ENCODE assay signal across 8 cellular contexts in the genomic region with DNA sequence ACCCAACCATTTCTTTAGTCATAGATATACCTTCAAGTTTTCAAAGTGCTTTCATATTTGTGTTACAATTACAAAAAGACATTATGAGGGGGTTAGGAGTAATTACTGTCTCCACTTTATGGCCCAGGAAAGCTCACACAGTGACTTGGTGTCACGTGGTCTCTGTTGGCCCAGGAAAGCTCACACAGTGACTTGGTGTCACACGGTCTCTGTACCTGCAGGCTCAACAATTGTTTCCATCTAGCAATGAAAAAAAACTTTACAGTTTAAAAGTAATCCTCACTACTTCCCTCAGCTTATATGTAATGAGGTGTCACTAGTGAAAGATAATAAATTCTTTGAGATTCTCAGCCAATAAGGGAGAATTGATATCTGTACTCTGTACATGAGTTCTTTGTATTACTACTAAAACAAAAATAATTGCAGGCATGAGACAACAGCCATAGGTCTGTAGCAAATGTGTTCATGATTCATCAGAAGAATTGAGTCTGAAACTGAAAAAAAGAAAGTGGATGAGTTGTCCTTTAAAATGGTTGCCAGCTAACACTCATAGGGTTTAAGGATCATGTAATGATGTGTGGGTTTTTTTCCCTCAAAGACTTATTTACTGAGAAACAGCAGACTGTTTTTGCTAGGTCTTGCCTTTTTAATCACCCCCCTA. TPM values are rescaled to one million over a fixed set of nuclear protein-coding genes. Genes with fewer than 3 reads are reported as not detected.
DNase-seq lines count a peak whose midpoint lies in the region; ATAC-seq and TF ChIP-seq lines count a peak whose summit lies in the region.

No MANE protein-coding gene starts in this region.

- ATAC-seq in HG02798 (IDR thresholded peaks at IDR 0.05; ENCODE audit: poor library complexity, unreplicated experiment), result peak; percentile 35
- no peak for ATAC-seq in WTC11

- peaks cover 44 to 59% of the 10 kb centered on the region in 2 experiments for H3K4me1 ChIP-seq in neutrophil (ENCODE audit: control insufficient read depth in 1 of 2, insufficient read depth in 1 of 2, low read depth in 1 of 2, low read length in 1 of 2)

- POLR2A ChIA-PET in WTC11 (lab: Charles Lee), result no interaction called here

- H3K27me3 Mint-ChIP-seq in activated naive CD4-positive, alpha-beta T cell treated with anti-CD3 and anti-CD28 coated beads, Interleukin-2, amount 10 ng/mL, durations not matched to agents 7 days and 5 days, result no peaks in the 10 kb centered on the region
- no peaks in the 10 kb centered on the region for H3K27me3 Mint-ChIP-seq in WTC11 (ENCODE audit: low read depth)

- H3K9me3 ChIP-seq in neutrophil, result no peaks in the 10 kb centered on the region

- no peak overlapping the region for H3K4me3 ChIP-seq in neutrophil (ENCODE audit: low read depth in 1 of 2, low read length in 1 of 2)

- H3K9me3 Mint-ChIP-seq in activated naive CD4-positive, alpha-beta T cell treated with anti-CD3 and anti-CD28 coated beads, Interleukin-2, amount 10 ng/mL, durations not matched to agents 7 days and 5 days, result no peaks in the 10 kb centered on the region
- H3K9me3 Mint-ChIP-seq in WTC11, result no peaks in the 10 kb centered on the region

- CTCF ChIA-PET in activated naive CD4-positive, alpha-beta T cell treated with anti-CD3 and anti-CD28 coated beads, Interleukin-2, amount 10 ng/mL, durations not matched to agents 7 days and 5 days (lab: Charles Lee), result interaction anchor here (0.7 to 1.4 kb wide), 4 partner anchors 10 to 230 kb away, joined by 3 to 4 read pairs (median 4); a partner anchor contains a TSS
- CTCF ChIA-PET in WTC11 (lab: Charles Lee), result interaction anchor here (1.0 kb wide), 1 partner anchor 22 kb away, joined by 3 read pairs; no protein-coding TSS in a partner anchor

- peak overlapping the region; percentile 77 for H3K27ac Mint-ChIP-seq in activated naive CD4-positive, alpha-beta T cell treated with anti-CD3 and anti-CD28 coated beads, Interleukin-2, amount 10 ng/mL, durations not matched to agents 7 days and 5 days
- no peak overlapping the region for H3K27ac Mint-ChIP-seq in WTC11

- peak overlapping the region; percentile 44 for H3K27ac ChIP-seq in neutrophil

- peaks cover 72% of the 10 kb centered on the region for H3K4me1 Mint-ChIP-seq in activated naive CD4-positive, alpha-beta T cell treated with anti-CD3 and anti-CD28 coated beads, Interleukin-2, amount 10 ng/mL, durations not matched to agents 7 days and 5 days
- H3K4me1 Mint-ChIP-seq in WTC11, result peaks cover 25% of the 10 kb centered on the region

- no peaks in the 10 kb centered on the region for H3K27me3 ChIP-seq in neutrophil

- no peak overlapping the region for H3K4me3 Mint-ChIP-seq in activated naive CD4-positive, alpha-beta T cell treated with anti-CD3 and anti-CD28 coated beads, Interleukin-2, amount 10 ng/mL, durations not matched to agents 7 days and 5 days
- H3K4me3 Mint-ChIP-seq in WTC11, result no peak overlapping the region

- H3K36me3 ChIP-seq in neutrophil, result peaks cover 8% of the 10 kb centered on the region

- DNase-seq in EL (peak; percentile 53), amniotic stem cell (lab: John Stamatoyannopoulos, UW) (no peak), WTC11 (ENCODE audit: low spot score) (no peak), NCI-H2081 treated with DMSO at 0.1 percent for 48 hours (lab: John Stamatoyannopoulos, UW) (no peak), hepatic stellate cell (ENCODE audit: low spot score) (no peak)
- no peak for DNase-seq in activated naive CD4-positive, alpha-beta T cell treated with anti-CD3 and anti-CD28 coated beads, Interleukin-2, amount 10 ng/mL, durations not matched to agents 7 days and 5 days

- TF ChIP-seq CTCF in neutrophil (IDR thresholded peaks at IDR 0.05), result no peak
- no peak for TF ChIP-seq CTCF in WTC11 (IDR thresholded peaks at IDR 0.05)

- H3K36me3 Mint-ChIP-seq in activated naive CD4-positive, alpha-beta T cell treated with anti-CD3 and anti-CD28 coated beads, Interleukin-2, amount 10 ng/mL, durations not matched to agents 7 days and 5 days, result peaks cover 32% of the 10 kb centered on the region
- no peaks in the 10 kb centered on the region for H3K36me3 Mint-ChIP-seq in WTC11

TF ChIP-seq in WTC11, 78 proteins besides CTCF, POLR2A, EP300 and RAD21:
- TF ChIP-seq ETV6 (CRISPR knock-in tag; IDR thresholded peaks at IDR 0.05) (no peak), ZNF121 (CRISPR knock-in tag; IDR thresholded peaks at IDR 0.05) (no peak), NR3C1 (CRISPR knock-in tag; conservative IDR thresholded peaks at IDR 0.05; ENCODE audit: low read depth) (no peak), MYBL2 (CRISPR knock-in tag; IDR thresholded peaks at IDR 0.05) (no peak)
- TF ChIP-seq, protein P1, sequence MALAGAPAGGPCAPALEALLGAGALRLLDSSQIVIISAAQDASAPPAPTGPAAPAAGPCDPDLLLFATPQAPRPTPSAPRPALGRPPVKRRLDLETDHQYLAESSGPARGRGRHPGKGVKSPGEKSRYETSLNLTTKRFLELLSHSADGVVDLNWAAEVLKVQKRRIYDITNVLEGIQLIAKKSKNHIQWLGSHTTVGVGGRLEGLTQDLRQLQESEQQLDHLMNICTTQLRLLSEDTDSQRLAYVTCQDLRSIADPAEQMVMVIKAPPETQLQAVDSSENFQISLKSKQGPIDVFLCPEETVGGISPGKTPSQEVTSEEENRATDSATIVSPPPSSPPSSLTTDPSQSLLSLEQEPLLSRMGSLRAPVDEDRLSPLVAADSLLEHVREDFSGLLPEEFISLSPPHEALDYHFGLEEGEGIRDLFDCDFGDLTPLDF (CRISPR knock-in tag; IDR thresholded peaks at IDR 0.05), result no peak
- TF ChIP-seq, protein P2, sequence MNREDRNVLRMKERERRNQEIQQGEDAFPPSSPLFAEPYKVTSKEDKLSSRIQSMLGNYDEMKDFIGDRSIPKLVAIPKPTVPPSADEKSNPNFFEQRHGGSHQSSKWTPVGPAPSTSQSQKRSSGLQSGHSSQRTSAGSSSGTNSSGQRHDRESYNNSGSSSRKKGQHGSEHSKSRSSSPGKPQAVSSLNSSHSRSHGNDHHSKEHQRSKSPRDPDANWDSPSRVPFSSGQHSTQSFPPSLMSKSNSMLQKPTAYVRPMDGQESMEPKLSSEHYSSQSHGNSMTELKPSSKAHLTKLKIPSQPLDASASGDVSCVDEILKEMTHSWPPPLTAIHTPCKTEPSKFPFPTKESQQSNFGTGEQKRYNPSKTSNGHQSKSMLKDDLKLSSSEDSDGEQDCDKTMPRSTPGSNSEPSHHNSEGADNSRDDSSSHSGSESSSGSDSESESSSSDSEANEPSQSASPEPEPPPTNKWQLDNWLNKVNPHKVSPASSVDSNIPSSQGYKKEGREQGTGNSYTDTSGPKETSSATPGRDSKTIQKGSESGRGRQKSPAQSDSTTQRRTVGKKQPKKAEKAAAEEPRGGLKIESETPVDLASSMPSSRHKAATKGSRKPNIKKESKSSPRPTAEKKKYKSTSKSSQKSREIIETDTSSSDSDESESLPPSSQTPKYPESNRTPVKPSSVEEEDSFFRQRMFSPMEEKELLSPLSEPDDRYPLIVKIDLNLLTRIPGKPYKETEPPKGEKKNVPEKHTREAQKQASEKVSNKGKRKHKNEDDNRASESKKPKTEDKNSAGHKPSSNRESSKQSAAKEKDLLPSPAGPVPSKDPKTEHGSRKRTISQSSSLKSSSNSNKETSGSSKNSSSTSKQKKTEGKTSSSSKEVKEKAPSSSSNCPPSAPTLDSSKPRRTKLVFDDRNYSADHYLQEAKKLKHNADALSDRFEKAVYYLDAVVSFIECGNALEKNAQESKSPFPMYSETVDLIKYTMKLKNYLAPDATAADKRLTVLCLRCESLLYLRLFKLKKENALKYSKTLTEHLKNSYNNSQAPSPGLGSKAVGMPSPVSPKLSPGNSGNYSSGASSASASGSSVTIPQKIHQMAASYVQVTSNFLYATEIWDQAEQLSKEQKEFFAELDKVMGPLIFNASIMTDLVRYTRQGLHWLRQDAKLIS (CRISPR knock-in tag; IDR thresholded peaks at IDR 0.05; ENCODE audit: borderline replicate concordance), result no peak
- TF ChIP-seq, protein P3, sequence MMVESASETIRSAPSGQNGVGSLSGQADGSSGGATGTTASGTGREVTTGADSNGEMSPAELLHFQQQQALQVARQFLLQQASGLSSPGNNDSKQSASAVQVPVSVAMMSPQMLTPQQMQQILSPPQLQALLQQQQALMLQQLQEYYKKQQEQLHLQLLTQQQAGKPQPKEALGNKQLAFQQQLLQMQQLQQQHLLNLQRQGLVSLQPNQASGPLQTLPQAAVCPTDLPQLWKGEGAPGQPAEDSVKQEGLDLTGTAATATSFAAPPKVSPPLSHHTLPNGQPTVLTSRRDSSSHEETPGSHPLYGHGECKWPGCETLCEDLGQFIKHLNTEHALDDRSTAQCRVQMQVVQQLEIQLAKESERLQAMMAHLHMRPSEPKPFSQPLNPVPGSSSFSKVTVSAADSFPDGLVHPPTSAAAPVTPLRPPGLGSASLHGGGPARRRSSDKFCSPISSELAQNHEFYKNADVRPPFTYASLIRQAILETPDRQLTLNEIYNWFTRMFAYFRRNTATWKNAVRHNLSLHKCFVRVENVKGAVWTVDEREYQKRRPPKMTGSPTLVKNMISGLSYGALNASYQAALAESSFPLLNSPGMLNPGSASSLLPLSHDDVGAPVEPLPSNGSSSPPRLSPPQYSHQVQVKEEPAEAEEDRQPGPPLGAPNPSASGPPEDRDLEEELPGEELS (CRISPR knock-in tag; IDR thresholded peaks at IDR 0.05), result no peak
- TF ChIP-seq, protein P4, sequence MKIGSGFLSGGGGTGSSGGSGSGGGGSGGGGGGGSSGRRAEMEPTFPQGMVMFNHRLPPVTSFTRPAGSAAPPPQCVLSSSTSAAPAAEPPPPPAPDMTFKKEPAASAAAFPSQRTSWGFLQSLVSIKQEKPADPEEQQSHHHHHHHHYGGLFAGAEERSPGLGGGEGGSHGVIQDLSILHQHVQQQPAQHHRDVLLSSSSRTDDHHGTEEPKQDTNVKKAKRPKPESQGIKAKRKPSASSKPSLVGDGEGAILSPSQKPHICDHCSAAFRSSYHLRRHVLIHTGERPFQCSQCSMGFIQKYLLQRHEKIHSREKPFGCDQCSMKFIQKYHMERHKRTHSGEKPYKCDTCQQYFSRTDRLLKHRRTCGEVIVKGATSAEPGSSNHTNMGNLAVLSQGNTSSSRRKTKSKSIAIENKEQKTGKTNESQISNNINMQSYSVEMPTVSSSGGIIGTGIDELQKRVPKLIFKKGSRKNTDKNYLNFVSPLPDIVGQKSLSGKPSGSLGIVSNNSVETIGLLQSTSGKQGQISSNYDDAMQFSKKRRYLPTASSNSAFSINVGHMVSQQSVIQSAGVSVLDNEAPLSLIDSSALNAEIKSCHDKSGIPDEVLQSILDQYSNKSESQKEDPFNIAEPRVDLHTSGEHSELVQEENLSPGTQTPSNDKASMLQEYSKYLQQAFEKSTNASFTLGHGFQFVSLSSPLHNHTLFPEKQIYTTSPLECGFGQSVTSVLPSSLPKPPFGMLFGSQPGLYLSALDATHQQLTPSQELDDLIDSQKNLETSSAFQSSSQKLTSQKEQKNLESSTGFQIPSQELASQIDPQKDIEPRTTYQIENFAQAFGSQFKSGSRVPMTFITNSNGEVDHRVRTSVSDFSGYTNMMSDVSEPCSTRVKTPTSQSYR (CRISPR knock-in tag; IDR thresholded peaks at IDR 0.05), result no peak

RNA-seq across cellular contexts. Expression of a gene that starts 10.9 kb away (rescaled TPM):
- total RNA-seq in WTC11 (2021), result 79.6 to 90.5 TPM (median 89.7 TPM) in 3 replicates

RNA-seq across cellular contexts. Expression of a gene that starts 35.3 kb away (rescaled TPM):
- total RNA-seq in WTC11 (2021), result 58.6 to 61.9 TPM (median 60.9 TPM) in 3 replicates

RNA-seq across cellular contexts. Expression of a gene that starts 43.6 kb away (rescaled TPM):
- 69.4 to 83.1 TPM (median 74.5 TPM) in 3 replicates for total RNA-seq in WTC11 (2021)
